ENCODE assay signal across 29 cellular contexts in the genomic region with DNA sequence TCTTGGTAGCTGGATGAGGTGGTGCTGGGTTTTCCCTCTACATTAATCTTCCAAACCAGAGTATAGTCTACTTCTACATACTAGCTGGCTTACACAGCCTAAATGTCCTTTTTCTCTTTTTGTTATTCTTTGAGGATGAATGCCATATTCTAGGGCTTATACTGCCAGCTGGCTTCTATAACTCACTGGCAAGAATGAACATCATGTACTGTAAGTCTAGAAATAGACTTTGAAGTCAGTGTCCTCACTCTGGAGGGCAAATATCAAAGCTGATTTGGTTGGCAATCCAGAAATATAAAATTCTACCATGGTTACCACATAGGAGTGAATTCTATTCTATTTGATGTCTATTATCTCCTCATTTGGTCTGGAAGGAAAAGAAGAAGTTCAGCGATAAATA.
"Had no signal": no experiment of that assay in that cellular context is flagged by ENCODE, and none has a peak within 500 bp of the region (broad histone marks: within the 10 kb centered on the region; RNA-seq: fewer than 3 reads in every experiment).

No MANE protein-coding gene starts in this region.

- DNase-seq: dermis blood vessel endothelial cell; effector memory CD4-positive, alpha-beta T cell; foreskin keratinocyte; heart right ventricle; hippocampal formation; left colon; mesenchymal stem cell; mucosa of descending colon; naive B cell; pancreas; retina; stimulated activated CD4-positive, alpha-beta T cell treated with anti-CD3 and anti-CD28 coated beads, Interleukin-12 subunit alpha, Interleukin-12 subunit beta, amount 100 ng/mL, for 4 hours; stimulated activated CD4-positive, alpha-beta T cell treated with anti-CD3 and anti-CD28 coated beads, Interleukin-1b, Interleukin-23, amount 100 ng/mL, for 48 hours; stimulated activated CD4-positive, alpha-beta T cell treated with anti-CD3 and anti-CD28 coated beads, Interleukin-4, amount 100 ng/mL, for 1 hour; stimulated activated CD8-positive, alpha-beta memory T cell treated with anti-CD3 and anti-CD28 coated beads, Interleukin-4, amount 100 ng/mL, for 48 hours; stimulated activated naive CD4-positive, alpha-beta T cell; stimulated activated naive CD8-positive, alpha-beta T cell treated with anti-CD3 and anti-CD28 coated beads, Interleukin-15, amount 100 ng/mL, for 72 hours; transverse colon; upper lobe of right lung; uterus had no signal

- H3K27me3 ChIP-seq: esophagus muscularis mucosa, foreskin keratinocyte, gastroesophageal sphincter, heart right ventricle, neutrophil, pancreas, suprapubic skin, transverse colon, upper lobe of right lung, uterus had no signal

- H3K4me3 ChIP-seq: coronary artery, esophagus muscularis mucosa, gastroesophageal sphincter, heart right ventricle, lung, mucosa of descending colon, pancreas, smooth muscle cell, suprapubic skin, transverse colon, upper lobe of right lung, uterus had no signal

- H3K4me1 ChIP-seq: foreskin keratinocyte, gastroesophageal sphincter, pancreas, suprapubic skin, transverse colon, upper lobe of right lung, uterus had no signal

- ATAC-seq: foreskin keratinocyte; gastroesophageal sphincter; left colon; mucosa of descending colon; natural killer cell treated with Interleukin-12 subunit alpha and Interleukin-12 subunit beta and Interleukin-15 and Interleukin-18, amount 100 ng/mL, for 72 hours; pancreas; sciatic nerve; stimulated activated naive CD8-positive, alpha-beta T cell treated with anti-CD3 and anti-CD28 coated beads, Interleukin-15, amount 100 ng/mL, for 72 hours; upper lobe of right lung had no signal

- H3K9me3 ChIP-seq: esophagus muscularis mucosa, gastroesophageal sphincter, mucosa of descending colon, neutrophil, pancreas, suprapubic skin, transverse colon, upper lobe of right lung, uterus had no signal

- H3K36me3 ChIP-seq: esophagus muscularis mucosa, gastroesophageal sphincter, heart right ventricle, neutrophil, pancreas, suprapubic skin, transverse colon, upper lobe of right lung, uterus had no signal

- H3K27ac ChIP-seq: coronary artery, foreskin keratinocyte, heart right ventricle, neutrophil, pancreas, suprapubic skin, transverse colon, upper lobe of right lung, uterus had no signal
